ENCODE assay signal across 1 cellular context in the genomic region with DNA sequence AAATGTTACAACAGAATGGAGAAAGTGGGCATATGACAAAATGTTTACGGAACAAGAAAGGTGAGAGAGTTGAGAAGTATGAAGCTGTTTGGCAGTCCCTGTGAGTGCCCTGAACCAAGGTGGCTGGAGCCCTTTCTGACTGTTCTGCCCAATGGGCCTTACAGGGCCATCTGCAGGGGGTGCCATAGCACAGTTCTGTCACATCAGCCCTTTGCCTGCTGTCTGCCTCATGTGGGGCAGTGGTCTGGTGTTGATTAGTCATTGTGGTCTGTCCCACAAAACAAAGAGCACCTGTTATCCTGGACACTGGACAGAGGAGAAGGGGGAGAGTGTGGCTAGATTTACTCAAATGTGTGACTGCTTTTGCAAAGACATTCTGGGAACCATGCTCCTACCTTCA.
TF ChIP-seq lines count a peak whose summit lies in the region.

No MANE protein-coding gene starts in this region.

TF ChIP-seq in GM12878, 131 proteins besides CTCF, POLR2A, EP300 and RAD21 (continued from another document):
- TF ChIP-seq, protein P1, sequence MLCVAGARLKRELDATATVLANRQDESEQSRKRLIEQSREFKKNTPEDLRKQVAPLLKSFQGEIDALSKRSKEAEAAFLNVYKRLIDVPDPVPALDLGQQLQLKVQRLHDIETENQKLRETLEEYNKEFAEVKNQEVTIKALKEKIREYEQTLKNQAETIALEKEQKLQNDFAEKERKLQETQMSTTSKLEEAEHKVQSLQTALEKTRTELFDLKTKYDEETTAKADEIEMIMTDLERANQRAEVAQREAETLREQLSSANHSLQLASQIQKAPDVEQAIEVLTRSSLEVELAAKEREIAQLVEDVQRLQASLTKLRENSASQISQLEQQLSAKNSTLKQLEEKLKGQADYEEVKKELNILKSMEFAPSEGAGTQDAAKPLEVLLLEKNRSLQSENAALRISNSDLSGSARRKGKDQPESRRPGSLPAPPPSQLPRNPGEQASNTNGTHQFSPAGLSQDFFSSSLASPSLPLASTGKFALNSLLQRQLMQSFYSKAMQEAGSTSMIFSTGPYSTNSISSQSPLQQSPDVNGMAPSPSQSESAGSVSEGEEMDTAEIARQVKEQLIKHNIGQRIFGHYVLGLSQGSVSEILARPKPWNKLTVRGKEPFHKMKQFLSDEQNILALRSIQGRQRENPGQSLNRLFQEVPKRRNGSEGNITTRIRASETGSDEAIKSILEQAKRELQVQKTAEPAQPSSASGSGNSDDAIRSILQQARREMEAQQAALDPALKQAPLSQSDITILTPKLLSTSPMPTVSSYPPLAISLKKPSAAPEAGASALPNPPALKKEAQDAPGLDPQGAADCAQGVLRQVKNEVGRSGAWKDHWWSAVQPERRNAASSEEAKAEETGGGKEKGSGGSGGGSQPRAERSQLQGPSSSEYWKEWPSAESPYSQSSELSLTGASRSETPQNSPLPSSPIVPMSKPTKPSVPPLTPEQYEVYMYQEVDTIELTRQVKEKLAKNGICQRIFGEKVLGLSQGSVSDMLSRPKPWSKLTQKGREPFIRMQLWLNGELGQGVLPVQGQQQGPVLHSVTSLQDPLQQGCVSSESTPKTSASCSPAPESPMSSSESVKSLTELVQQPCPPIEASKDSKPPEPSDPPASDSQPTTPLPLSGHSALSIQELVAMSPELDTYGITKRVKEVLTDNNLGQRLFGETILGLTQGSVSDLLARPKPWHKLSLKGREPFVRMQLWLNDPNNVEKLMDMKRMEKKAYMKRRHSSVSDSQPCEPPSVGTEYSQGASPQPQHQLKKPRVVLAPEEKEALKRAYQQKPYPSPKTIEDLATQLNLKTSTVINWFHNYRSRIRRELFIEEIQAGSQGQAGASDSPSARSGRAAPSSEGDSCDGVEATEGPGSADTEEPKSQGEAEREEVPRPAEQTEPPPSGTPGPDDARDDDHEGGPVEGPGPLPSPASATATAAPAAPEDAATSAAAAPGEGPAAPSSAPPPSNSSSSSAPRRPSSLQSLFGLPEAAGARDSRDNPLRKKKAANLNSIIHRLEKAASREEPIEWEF (IDR thresholded peaks at IDR 0.05; ENCODE audit: insufficient replicate concordance, low read depth, low read length) = no peak
- TF ChIP-seq ETV6 (conservative IDR thresholded peaks at IDR 0.05 in 1 of 2, IDR thresholded peaks at IDR 0.05 in 1 of 2; ENCODE audit: borderline replicate concordance in 1 of 2, low read depth in 1 of 2) (no peak), FOXM1 (IDR thresholded peaks at IDR 0.05; ENCODE audit: low read depth, low read length) (no peak), RFX5 (IDR thresholded peaks at IDR 0.05; ENCODE audit: low read depth, low read length) (no peak), KDM1A (IDR thresholded peaks at IDR 0.05; ENCODE audit: borderline replicate concordance) (no peak), SMARCA5 (IDR thresholded peaks at IDR 0.05) (no peak), BHLHE40 (IDR thresholded peaks at IDR 0.05; ENCODE audit: borderline replicate concordance in 1 of 2, low read depth in 2 of 2, low read length in 1 of 2) (no peak), SMAD1 (IDR thresholded peaks at IDR 0.05; ENCODE audit: low read depth, partially characterized antibody) (no peak), MYB (IDR thresholded peaks at IDR 0.05; ENCODE audit: borderline replicate concordance, low read depth, low read length) (no peak), SMAD5 (IDR thresholded peaks at IDR 0.05; ENCODE audit: low read depth) (no peak), NFIC (IDR thresholded peaks at IDR 0.05; ENCODE audit: low read depth, low read length) (no peak)
- TF ChIP-seq, protein P2, sequence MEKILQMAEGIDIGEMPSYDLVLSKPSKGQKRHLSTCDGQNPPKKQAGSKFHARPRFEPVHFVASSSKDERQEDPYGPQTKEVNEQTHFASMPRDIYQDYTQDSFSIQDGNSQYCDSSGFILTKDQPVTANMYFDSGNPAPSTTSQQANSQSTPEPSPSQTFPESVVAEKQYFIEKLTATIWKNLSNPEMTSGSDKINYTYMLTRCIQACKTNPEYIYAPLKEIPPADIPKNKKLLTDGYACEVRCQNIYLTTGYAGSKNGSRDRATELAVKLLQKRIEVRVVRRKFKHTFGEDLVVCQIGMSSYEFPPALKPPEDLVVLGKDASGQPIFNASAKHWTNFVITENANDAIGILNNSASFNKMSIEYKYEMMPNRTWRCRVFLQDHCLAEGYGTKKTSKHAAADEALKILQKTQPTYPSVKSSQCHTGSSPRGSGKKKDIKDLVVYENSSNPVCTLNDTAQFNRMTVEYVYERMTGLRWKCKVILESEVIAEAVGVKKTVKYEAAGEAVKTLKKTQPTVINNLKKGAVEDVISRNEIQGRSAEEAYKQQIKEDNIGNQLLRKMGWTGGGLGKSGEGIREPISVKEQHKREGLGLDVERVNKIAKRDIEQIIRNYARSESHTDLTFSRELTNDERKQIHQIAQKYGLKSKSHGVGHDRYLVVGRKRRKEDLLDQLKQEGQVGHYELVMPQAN (conservative IDR thresholded peaks at IDR 0.05) = no peak
- TF ChIP-seq, protein P3, sequence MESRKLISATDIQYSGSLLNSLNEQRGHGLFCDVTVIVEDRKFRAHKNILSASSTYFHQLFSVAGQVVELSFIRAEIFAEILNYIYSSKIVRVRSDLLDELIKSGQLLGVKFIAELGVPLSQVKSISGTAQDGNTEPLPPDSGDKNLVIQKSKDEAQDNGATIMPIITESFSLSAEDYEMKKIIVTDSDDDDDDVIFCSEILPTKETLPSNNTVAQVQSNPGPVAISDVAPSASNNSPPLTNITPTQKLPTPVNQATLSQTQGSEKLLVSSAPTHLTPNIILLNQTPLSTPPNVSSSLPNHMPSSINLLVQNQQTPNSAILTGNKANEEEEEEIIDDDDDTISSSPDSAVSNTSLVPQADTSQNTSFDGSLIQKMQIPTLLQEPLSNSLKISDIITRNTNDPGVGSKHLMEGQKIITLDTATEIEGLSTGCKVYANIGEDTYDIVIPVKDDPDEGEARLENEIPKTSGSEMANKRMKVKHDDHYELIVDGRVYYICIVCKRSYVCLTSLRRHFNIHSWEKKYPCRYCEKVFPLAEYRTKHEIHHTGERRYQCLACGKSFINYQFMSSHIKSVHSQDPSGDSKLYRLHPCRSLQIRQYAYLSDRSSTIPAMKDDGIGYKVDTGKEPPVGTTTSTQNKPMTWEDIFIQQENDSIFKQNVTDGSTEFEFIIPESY (IDR thresholded peaks at IDR 0.05) = no peak
- TF ChIP-seq, protein P4, sequence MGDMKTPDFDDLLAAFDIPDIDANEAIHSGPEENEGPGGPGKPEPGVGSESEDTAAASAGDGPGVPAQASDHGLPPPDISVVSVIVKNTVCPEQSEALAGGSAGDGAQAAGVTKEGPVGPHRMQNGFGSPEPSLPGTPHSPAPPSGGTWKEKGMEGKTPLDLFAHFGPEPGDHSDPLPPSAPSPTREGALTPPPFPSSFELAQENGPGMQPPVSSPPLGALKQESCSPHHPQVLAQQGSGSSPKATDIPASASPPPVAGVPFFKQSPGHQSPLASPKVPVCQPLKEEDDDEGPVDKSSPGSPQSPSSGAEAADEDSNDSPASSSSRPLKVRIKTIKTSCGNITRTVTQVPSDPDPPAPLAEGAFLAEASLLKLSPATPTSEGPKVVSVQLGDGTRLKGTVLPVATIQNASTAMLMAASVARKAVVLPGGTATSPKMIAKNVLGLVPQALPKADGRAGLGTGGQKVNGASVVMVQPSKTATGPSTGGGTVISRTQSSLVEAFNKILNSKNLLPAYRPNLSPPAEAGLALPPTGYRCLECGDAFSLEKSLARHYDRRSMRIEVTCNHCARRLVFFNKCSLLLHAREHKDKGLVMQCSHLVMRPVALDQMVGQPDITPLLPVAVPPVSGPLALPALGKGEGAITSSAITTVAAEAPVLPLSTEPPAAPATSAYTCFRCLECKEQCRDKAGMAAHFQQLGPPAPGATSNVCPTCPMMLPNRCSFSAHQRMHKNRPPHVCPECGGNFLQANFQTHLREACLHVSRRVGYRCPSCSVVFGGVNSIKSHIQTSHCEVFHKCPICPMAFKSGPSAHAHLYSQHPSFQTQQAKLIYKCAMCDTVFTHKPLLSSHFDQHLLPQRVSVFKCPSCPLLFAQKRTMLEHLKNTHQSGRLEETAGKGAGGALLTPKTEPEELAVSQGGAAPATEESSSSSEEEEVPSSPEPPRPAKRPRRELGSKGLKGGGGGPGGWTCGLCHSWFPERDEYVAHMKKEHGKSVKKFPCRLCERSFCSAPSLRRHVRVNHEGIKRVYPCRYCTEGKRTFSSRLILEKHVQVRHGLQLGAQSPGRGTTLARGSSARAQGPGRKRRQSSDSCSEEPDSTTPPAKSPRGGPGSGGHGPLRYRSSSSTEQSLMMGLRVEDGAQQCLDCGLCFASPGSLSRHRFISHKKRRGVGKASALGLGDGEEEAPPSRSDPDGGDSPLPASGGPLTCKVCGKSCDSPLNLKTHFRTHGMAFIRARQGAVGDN (IDR thresholded peaks at IDR 0.05) = no peak
- TF ChIP-seq, protein P5, sequence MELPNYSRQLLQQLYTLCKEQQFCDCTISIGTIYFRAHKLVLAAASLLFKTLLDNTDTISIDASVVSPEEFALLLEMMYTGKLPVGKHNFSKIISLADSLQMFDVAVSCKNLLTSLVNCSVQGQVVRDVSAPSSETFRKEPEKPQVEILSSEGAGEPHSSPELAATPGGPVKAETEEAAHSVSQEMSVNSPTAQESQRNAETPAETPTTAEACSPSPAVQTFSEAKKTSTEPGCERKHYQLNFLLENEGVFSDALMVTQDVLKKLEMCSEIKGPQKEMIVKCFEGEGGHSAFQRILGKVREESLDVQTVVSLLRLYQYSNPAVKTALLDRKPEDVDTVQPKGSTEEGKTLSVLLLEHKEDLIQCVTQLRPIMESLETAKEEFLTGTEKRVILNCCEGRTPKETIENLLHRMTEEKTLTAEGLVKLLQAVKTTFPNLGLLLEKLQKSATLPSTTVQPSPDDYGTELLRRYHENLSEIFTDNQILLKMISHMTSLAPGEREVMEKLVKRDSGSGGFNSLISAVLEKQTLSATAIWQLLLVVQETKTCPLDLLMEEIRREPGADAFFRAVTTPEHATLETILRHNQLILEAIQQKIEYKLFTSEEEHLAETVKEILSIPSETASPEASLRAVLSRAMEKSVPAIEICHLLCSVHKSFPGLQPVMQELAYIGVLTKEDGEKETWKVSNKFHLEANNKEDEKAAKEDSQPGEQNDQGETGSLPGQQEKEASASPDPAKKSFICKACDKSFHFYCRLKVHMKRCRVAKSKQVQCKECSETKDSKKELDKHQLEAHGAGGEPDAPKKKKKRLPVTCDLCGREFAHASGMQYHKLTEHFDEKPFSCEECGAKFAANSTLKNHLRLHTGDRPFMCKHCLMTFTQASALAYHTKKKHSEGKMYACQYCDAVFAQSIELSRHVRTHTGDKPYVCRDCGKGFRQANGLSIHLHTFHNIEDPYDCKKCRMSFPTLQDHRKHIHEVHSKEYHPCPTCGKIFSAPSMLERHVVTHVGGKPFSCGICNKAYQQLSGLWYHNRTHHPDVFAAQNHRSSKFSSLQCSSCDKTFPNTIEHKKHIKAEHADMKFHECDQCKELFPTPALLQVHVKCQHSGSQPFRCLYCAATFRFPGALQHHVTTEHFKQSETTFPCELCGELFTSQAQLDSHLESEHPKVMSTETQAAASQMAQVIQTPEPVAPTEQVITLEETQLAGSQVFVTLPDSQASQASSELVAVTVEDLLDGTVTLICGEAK (IDR thresholded peaks at IDR 0.05; ENCODE audit: borderline replicate concordance) = no peak
TF ChIP-seq in GM12878: peak in this region for 0.
